In the genomic region with DNA sequence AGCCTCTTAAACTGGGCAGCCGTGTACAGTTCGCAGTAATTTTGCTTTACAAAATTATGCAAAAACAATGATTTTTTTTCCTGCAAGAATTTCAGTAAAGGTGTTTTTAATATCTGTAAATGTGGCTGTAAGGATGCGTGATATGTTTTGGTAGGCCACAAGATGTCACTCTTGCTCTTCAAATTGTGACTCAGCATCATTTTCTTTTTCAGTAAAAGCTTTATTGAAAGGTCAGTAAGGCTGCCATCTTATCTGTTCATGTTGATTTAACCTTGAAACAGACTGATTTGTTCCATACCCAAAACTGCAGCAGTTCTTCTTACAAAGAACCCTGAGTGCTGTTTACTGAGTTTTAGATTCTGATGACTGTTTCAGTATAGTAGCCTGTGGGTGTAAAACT, we compare ENCODE assay signal across 1 cellular context.
TF ChIP-seq lines count a peak whose summit lies in the region.

No MANE protein-coding gene starts in this region.

TF ChIP-seq in GM23338, 12 proteins besides CTCF, POLR2A, EP300 and RAD21 (continued from another document):
- TF ChIP-seq, protein P1, sequence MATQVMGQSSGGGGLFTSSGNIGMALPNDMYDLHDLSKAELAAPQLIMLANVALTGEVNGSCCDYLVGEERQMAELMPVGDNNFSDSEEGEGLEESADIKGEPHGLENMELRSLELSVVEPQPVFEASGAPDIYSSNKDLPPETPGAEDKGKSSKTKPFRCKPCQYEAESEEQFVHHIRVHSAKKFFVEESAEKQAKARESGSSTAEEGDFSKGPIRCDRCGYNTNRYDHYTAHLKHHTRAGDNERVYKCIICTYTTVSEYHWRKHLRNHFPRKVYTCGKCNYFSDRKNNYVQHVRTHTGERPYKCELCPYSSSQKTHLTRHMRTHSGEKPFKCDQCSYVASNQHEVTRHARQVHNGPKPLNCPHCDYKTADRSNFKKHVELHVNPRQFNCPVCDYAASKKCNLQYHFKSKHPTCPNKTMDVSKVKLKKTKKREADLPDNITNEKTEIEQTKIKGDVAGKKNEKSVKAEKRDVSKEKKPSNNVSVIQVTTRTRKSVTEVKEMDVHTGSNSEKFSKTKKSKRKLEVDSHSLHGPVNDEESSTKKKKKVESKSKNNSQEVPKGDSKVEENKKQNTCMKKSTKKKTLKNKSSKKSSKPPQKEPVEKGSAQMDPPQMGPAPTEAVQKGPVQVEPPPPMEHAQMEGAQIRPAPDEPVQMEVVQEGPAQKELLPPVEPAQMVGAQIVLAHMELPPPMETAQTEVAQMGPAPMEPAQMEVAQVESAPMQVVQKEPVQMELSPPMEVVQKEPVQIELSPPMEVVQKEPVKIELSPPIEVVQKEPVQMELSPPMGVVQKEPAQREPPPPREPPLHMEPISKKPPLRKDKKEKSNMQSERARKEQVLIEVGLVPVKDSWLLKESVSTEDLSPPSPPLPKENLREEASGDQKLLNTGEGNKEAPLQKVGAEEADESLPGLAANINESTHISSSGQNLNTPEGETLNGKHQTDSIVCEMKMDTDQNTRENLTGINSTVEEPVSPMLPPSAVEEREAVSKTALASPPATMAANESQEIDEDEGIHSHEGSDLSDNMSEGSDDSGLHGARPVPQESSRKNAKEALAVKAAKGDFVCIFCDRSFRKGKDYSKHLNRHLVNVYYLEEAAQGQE (IDR thresholded peaks at IDR 0.05; ENCODE audit: unreplicated experiment): no peak
- no peak for TF ChIP-seq NANOG (IDR thresholded peaks at IDR 0.05; ENCODE audit: borderline replicate concordance)
- TF ChIP-seq, protein P2, sequence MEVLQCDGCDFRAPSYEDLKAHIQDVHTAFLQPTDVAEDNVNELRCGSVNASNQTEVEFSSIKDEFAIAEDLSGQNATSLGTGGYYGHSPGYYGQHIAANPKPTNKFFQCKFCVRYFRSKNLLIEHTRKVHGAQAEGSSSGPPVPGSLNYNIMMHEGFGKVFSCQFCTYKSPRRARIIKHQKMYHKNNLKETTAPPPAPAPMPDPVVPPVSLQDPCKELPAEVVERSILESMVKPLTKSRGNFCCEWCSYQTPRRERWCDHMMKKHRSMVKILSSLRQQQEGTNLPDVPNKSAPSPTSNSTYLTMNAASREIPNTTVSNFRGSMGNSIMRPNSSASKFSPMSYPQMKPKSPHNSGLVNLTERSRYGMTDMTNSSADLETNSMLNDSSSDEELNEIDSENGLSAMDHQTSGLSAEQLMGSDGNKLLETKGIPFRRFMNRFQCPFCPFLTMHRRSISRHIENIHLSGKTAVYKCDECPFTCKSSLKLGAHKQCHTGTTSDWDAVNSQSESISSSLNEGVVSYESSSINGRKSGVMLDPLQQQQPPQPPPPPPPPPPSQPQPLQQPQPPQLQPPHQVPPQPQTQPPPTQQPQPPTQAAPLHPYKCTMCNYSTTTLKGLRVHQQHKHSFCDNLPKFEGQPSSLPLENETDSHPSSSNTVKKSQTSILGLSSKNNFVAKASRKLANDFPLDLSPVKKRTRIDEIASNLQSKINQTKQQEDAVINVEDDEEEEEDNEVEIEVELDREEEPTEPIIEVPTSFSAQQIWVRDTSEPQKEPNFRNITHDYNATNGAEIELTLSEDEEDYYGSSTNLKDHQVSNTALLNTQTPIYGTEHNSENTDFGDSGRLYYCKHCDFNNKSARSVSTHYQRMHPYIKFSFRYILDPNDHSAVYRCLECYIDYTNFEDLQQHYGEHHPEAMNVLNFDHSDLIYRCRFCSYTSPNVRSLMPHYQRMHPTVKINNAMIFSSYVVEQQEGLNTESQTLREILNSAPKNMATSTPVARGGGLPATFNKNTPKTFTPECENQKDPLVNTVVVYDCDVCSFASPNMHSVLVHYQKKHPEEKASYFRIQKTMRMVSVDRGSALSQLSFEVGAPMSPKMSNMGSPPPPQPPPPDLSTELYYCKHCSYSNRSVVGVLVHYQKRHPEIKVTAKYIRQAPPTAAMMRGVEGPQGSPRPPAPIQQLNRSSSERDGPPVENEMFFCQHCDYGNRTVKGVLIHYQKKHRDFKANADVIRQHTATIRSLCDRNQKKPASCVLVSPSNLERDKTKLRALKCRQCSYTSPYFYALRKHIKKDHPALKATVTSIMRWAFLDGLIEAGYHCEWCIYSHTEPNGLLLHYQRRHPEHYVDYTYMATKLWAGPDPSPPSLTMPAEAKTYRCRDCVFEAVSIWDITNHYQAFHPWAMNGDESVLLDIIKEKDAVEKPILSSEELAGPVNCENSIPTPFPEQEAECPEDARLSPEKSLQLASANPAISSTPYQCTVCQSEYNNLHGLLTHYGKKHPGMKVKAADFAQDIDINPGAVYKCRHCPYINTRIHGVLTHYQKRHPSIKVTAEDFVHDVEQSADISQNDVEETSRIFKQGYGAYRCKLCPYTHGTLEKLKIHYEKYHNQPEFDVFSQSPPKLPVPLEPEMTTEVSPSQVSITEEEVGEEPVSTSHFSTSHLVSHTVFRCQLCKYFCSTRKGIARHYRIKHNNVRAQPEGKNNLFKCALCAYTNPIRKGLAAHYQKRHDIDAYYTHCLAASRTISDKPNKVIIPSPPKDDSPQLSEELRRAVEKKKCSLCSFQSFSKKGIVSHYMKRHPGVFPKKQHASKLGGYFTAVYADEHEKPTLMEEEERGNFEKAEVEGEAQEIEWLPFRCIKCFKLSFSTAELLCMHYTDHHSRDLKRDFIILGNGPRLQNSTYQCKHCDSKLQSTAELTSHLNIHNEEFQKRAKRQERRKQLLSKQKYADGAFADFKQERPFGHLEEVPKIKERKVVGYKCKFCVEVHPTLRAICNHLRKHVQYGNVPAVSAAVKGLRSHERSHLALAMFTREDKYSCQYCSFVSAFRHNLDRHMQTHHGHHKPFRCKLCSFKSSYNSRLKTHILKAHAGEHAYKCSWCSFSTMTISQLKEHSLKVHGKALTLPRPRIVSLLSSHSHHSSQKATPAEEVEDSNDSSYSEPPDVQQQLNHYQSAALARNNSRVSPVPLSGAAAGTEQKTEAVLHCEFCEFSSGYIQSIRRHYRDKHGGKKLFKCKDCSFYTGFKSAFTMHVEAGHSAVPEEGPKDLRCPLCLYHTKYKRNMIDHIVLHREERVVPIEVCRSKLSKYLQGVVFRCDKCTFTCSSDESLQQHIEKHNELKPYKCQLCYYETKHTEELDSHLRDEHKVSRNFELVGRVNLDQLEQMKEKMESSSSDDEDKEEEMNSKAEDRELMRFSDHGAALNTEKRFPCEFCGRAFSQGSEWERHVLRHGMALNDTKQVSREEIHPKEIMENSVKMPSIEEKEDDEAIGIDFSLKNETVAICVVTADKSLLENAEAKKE (CRISPR knock-in tag; IDR thresholded peaks at IDR 0.05): no peak
TF ChIP-seq in GM23338: peak in this region for 0.
